In the genomic region with DNA sequence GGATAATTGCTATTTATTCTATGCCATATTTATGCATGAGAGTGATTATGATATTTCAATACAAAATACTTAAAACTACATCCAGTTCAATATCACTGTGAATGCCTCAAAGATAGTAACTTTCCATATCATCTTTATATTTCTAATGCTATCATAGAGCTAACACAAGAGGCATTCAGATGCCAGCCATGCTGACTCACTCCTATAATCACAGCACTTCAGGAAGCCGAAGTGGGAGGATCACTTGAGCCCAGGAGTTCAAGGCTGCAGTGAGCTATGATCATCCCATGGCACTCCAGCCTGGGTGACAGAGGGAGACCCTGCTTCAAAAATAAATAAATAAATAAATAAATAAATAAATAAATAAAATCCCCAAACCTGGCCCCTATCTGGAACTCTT, we compare ENCODE assay signal across 16 cellular contexts.
A peak's percentile ranks its signal among the peaks of the same experiment; 100 is the strongest.
DNase-seq lines count a peak whose midpoint lies in the region; ATAC-seq, FAIRE-seq and TF ChIP-seq lines count a peak whose summit lies in the region.
"Had no signal": no experiment of that assay in that cellular context is flagged by ENCODE, and none has a peak within 500 bp of the region (broad histone marks: within the 10 kb centered on the region; RNA-seq: fewer than 3 reads in every experiment).

No MANE protein-coding gene starts in this region.

- intact Hi-C loops in colonic mucosa (cut with DNase I) = no loop called here

- DNase-seq in A549 (ENCODE audit: low read depth in 1 of 2, low spot score in 1 of 2) (no peak), H4 (ENCODE audit: low spot score) (peak; percentile 22), MG63 (peak; percentile 22), bronchial epithelial cell (ENCODE audit: low read depth) (peak; percentile 5), tibial nerve (ENCODE audit: low spot score in 2 of 2) (no peak), GM13977 (ENCODE audit: low spot score) (no peak), colonic mucosa (no peak)
- DNase-seq: CD8-positive, alpha-beta T cell; DMS79 treated with DMSO at 0.1 percent for 48 hours; H7; KG1; NCI-H1092; NCI-H2081; NCI-H510A treated with DMSO at 0.1 percent for 48 hours; SJCRH30 had no signal

- CTCF ChIA-PET in A549 (lab: Yijun Ruan, JAX) = interaction anchor here (1.3 kb wide), 1 partner anchor 13 kb away, joined by 3 read pairs; no protein-coding TSS in a partner anchor

- H3K27me3 ChIP-seq in MG63 (no peaks in the 10 kb centered on the region), bronchial epithelial cell (ENCODE audit: control insufficient read depth, insufficient read depth, low read length) (no peaks in the 10 kb centered on the region), tibial nerve (no peaks in the 10 kb centered on the region), colonic mucosa (no peaks in the 10 kb centered on the region)
- H3K27me3 ChIP-seq: BLaER1 treated with 17β-estradiol and CSF1 and Interleukin-3, amounts not matched to agents 10 nM and 100 nM; SJCRH30 had no signal

- H3K4me2 ChIP-seq in A549 = no peak overlapping the region
- H3K4me2 ChIP-seq: BLaER1 treated with 17β-estradiol and CSF1 and Interleukin-3, amounts not matched to agents 10 nM and 100 nM had no signal

- TF ChIP-seq POLR2A in A549 (IDR thresholded peaks at IDR 0.05; ENCODE audit: low read length) (no peak), tibial nerve (IDR thresholded peaks at IDR 0.05) (no peak)

- in situ Hi-C loops in GM13977 (cut with MboI; ENCODE audit: low pct_unique_long_range_greater_than_20kb, low sequenced_read_pairs, unreplicated experiment) = no loop called here

- 4% methylated on average over 1 of the region's 1 CpG for WGBS in A549 (ENCODE audit: missing lambda C conversion rate)
- WGBS in tibial nerve, 2 donors = 36 to 69% methylated on average over 1 of the region's 1 CpG

- POLR2A ChIA-PET in A549 (lab: Yijun Ruan, JAX) = no interaction called here

- H3K4me1 ChIP-seq in A549 = no peaks in the 10 kb centered on the region
- no peaks in the 10 kb centered on the region for H3K4me1 ChIP-seq in tibial nerve
- H3K4me1 ChIP-seq in colonic mucosa = no peaks in the 10 kb centered on the region
- H3K4me1 ChIP-seq: BLaER1 treated with 17β-estradiol and CSF1 and Interleukin-3, amounts not matched to agents 10 nM and 100 nM; SJCRH30 had no signal

- no peak for FAIRE-seq in A549 (lab: Jason Lieb, UNC)
- FAIRE-seq in bronchial epithelial cell (lab: Jason Lieb, UNC) = no peak

- H3K9ac ChIP-seq in colonic mucosa (ENCODE audit: low read depth in 2 of 2, low read length in 2 of 2) = no peak overlapping the region
- H3K9ac ChIP-seq: BLaER1 treated with 17β-estradiol and CSF1 and Interleukin-3, amounts not matched to agents 10 nM and 100 nM had no signal

- TF ChIP-seq EP300 in A549 (IDR thresholded peaks at IDR 0.05) (no peak), tibial nerve (IDR thresholded peaks at IDR 0.05) (no peak)

- no peak for TF ChIP-seq CTCF in A549 (IDR thresholded peaks at IDR 0.05)
- no peak for TF ChIP-seq CTCF in bronchial epithelial cell (IDR thresholded peaks at IDR 0.05; ENCODE audit: insufficient read depth, low read length, severe bottlenecking)
- TF ChIP-seq CTCF in tibial nerve (IDR thresholded peaks at IDR 0.05) = no peak
- TF ChIP-seq CTCF in GM13977 (IDR thresholded peaks at IDR 0.05; ENCODE audit: extremely low read depth, insufficient read depth, missing control alignments) = no peak
- TF ChIP-seq CTCF in colonic mucosa (IDR thresholded peaks at IDR 0.05) = no peak

- no peaks in the 10 kb centered on the region; the same call in 2 of the 3 replicates for H3K9me3 ChIP-seq in A549
- no peaks in the 10 kb centered on the region for H3K9me3 ChIP-seq in MG63
- no peaks in the 10 kb centered on the region for H3K9me3 ChIP-seq in tibial nerve
- H3K9me3 ChIP-seq in colonic mucosa = no peaks in the 10 kb centered on the region
- H3K9me3 ChIP-seq: BLaER1 treated with 17β-estradiol and CSF1 and Interleukin-3, amounts not matched to agents 10 nM and 100 nM; SJCRH30 had no signal

- no peaks in the 10 kb centered on the region for H3K36me3 ChIP-seq in MG63
- H3K36me3 ChIP-seq in bronchial epithelial cell (ENCODE audit: control insufficient read depth, insufficient read depth, low read length) = no peaks in the 10 kb centered on the region
- H3K36me3 ChIP-seq in tibial nerve = no peaks in the 10 kb centered on the region
- no peaks in the 10 kb centered on the region for H3K36me3 ChIP-seq in colonic mucosa
- H3K36me3 ChIP-seq: BLaER1 treated with 17β-estradiol and CSF1 and Interleukin-3, amounts not matched to agents 10 nM and 100 nM; SJCRH30 had no signal

- no peak for TF ChIP-seq RAD21 in A549 (conservative IDR thresholded peaks at IDR 0.05 in 1 of 2, IDR thresholded peaks at IDR 0.05 in 1 of 2)

- ATAC-seq in A549 = no peak
- ATAC-seq: CD8-positive, alpha-beta T cell had no signal

- H3K4me3 ChIP-seq in A549 = no peak overlapping the region
- no peak overlapping the region for H3K4me3 ChIP-seq in MG63
- no peak overlapping the region for H3K4me3 ChIP-seq in bronchial epithelial cell (ENCODE audit: low read depth, low read length)
- no peak overlapping the region for H3K4me3 ChIP-seq in tibial nerve
- no peak overlapping the region for H3K4me3 ChIP-seq in colonic mucosa
- H3K4me3 ChIP-seq: BLaER1 treated with 17β-estradiol and CSF1 and Interleukin-3, amounts not matched to agents 10 nM and 100 nM; SJCRH30 had no signal

- H3K27ac ChIP-seq in A549 (no peak overlapping the region), tibial nerve (no peak overlapping the region), colonic mucosa (no peak overlapping the region)
- H3K27ac ChIP-seq: BLaER1 treated with 17β-estradiol and CSF1 and Interleukin-3, amounts not matched to agents 10 nM and 100 nM; SJCRH30 had no signal

TF ChIP-seq in A549, 52 proteins besides CTCF, POLR2A, EP300 and RAD21:
- TF ChIP-seq ZC3H11A (IDR thresholded peaks at IDR 0.05) = peak; percentile 32
- TF ChIP-seq HES2 (IDR thresholded peaks at IDR 0.05) = no peak

Comparison
In these comparisons a context has a peak if more than half of its experiments do, and no peak if none do; other contexts are left out.
1. DNase-seq: peak in H4 (single experiment), MG63 (single experiment) and bronchial epithelial cell (single experiment); none in A549 (0 of 2), tibial nerve (0 of 2), GM13977 (single experiment) and colonic mucosa (single experiment).